In the genomic region with DNA sequence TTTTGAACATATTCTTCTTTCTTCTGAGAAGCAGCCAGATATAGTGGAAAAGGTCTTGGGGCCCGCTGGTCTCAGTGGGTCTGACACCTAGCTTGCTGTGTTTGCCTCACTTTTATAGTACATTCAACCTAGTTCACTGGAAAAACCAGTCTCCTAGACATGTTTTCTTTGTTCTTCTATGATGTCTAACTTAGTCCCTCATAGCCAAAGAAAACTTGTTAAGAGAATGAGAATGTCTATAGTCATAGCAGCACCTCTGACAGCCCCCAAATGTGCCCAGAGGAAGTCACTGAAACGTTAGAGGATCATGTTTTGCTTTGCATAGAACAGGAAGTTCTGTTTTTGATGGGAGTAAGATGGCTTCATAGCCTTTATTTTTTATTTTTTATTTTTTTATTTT, we compare ENCODE assay signal across 29 cellular contexts. TPM values are rescaled to one million over a fixed set of nuclear protein-coding genes. Genes with fewer than 3 reads are reported as not detected.
DNase-seq lines count a peak whose midpoint lies in the region; ATAC-seq and TF ChIP-seq lines count a peak whose summit lies in the region.
"Had no signal": no experiment of that assay in that cellular context is flagged by ENCODE, and none has a peak within 500 bp of the region (broad histone marks: within the 10 kb centered on the region; RNA-seq: fewer than 3 reads in every experiment).

No MANE protein-coding gene starts in this region.

- H3K9me3 ChIP-seq in ascending aorta, result no peaks in the 10 kb centered on the region
- H3K9me3 ChIP-seq: HAP-1, testis, uterus had no signal

- TF ChIP-seq CTCF in GM12865 (IDR thresholded peaks at IDR 0.05; ENCODE audit: insufficient read depth, low read depth, low read length, missing control alignments), result no peak
- no peak for TF ChIP-seq CTCF in ascending aorta (IDR thresholded peaks at IDR 0.05)

- no peak overlapping the region for H3K27ac ChIP-seq in ascending aorta
- H3K27ac ChIP-seq: HL-60, testis, uterus had no signal

- POLR2A ChIA-PET in activated naive CD8-positive, alpha-beta T cell treated with anti-CD3 and anti-CD28 coated beads, Interleukin-2, amount 10 ng/mL, durations not matched to agents 7 days and 5 days (lab: Charles Lee), result no interaction called here

- H3K9me3 Mint-ChIP-seq in activated CD4-positive, alpha-beta T cell treated with anti-CD3 and anti-CD28 coated beads, Interleukin-2, amount 10 ng/mL, durations not matched to agents 24 days and 14 days, result no peaks in the 10 kb centered on the region
- H3K9me3 Mint-ChIP-seq in activated naive CD8-positive, alpha-beta T cell treated with anti-CD3 and anti-CD28 coated beads, Interleukin-2, amount 10 ng/mL, durations not matched to agents 7 days and 5 days, result no peaks in the 10 kb centered on the region
- H3K9me3 Mint-ChIP-seq: CD8-positive, alpha-beta memory T cell; dendritic cell treated with granulocyte-macrophage colony-stimulating factor and Interleukin-4, amounts not matched to agents 40 ng/mL and 50 ng/mL, for 4 days; mesothelial cell of epicardium; naive thymus-derived CD8-positive, alpha-beta T cell; WTC11 had no signal

- H3K27ac Mint-ChIP-seq in activated CD4-positive, alpha-beta T cell treated with anti-CD3 and anti-CD28 coated beads, Interleukin-2, amount 10 ng/mL, durations not matched to agents 24 days and 14 days, result peak overlapping the region; percentile 65
- peak overlapping the region; percentile 60 for H3K27ac Mint-ChIP-seq in activated naive CD8-positive, alpha-beta T cell treated with anti-CD3 and anti-CD28 coated beads, Interleukin-2, amount 10 ng/mL, durations not matched to agents 7 days and 5 days
- H3K27ac Mint-ChIP-seq: CD8-positive, alpha-beta memory T cell; dendritic cell treated with granulocyte-macrophage colony-stimulating factor and Interleukin-4, amounts not matched to agents 40 ng/mL and 50 ng/mL, for 4 days; mesothelial cell of epicardium; WTC11 had no signal

- ATAC-seq in activated naive CD8-positive, alpha-beta T cell treated with anti-CD3 and anti-CD28 coated beads, Interleukin-2, amount 10 ng/mL, durations not matched to agents 7 days and 5 days (ENCODE audit: low read depth), result peak; percentile 60
- ATAC-seq: left ventricle myocardium superior; naive thymus-derived CD8-positive, alpha-beta T cell; SK-N-SH treated with all-trans-retinoic acid at 6 μM for 48 hours; WTC11 had no signal

- intact Hi-C loops in activated CD4-positive, alpha-beta T cell treated with anti-CD3 and anti-CD28 coated beads, Interleukin-2, amount 10 ng/mL, durations not matched to agents 24 days and 14 days (cut with micrococcal nuclease), result loop anchor here (2.0 kb wide), 1 partner anchor 37 kb away; no protein-coding TSS in a partner anchor
- intact Hi-C loops in ascending aorta (cut with DNase I), result no loop called here

- H3K4me1 Mint-ChIP-seq in activated CD4-positive, alpha-beta T cell treated with anti-CD3 and anti-CD28 coated beads, Interleukin-2, amount 10 ng/mL, durations not matched to agents 24 days and 14 days, result peaks cover 33% of the 10 kb centered on the region
- peaks cover 11% of the 10 kb centered on the region for H3K4me1 Mint-ChIP-seq in activated naive CD8-positive, alpha-beta T cell treated with anti-CD3 and anti-CD28 coated beads, Interleukin-2, amount 10 ng/mL, durations not matched to agents 7 days and 5 days
- H3K4me1 Mint-ChIP-seq: CD8-positive, alpha-beta memory T cell; mesothelial cell of epicardium had no signal

- no peaks in the 10 kb centered on the region for H3K36me3 ChIP-seq in ascending aorta
- H3K36me3 ChIP-seq: uterus had no signal

- DNase-seq in activated CD4-positive, alpha-beta T cell treated with anti-CD3 and anti-CD28 coated beads, Interleukin-2, amount 10 ng/mL, durations not matched to agents 24 days and 14 days, result no peak
- DNase-seq in activated CD4-positive, alpha-beta T cell treated with anti-CD3 and anti-CD28 coated beads for 48 hours, result no peak
- DNase-seq in GM12865 (ENCODE audit: low read depth), result peak; percentile 45
- peak; percentile 7 for DNase-seq in MV-4-11 (lab: John Stamatoyannopoulos, UW)
- DNase-seq in activated naive CD8-positive, alpha-beta T cell treated with anti-CD3 and anti-CD28 coated beads, Interleukin-2, amount 10 ng/mL, durations not matched to agents 7 days and 5 days, result no peak
- DNase-seq in dedifferentiated amniotic fluid mesenchymal stem cell (ENCODE audit: extremely low spot score), result no peak
- DNase-seq in ascending aorta (ENCODE audit: low spot score in 2 of 2), result no peak
- no peak for DNase-seq in SW480 (ENCODE audit: low spot score)
- DNase-seq: activated gamma-delta T cell treated with Interleukin-2 at 50 U/mL for 16 hours; AML-193; amygdala; CD8-positive, alpha-beta memory T cell; GDM1; left ventricle myocardium superior; naive thymus-derived CD8-positive, alpha-beta T cell; NCI-H1105 treated with DMSO at 0.1 percent for 48 hours; NCI-H2029; NCI-H226; NCI-H748 treated with DMSO at 0.1 percent for 48 hours; small intestine; stimulated activated CD4-positive, alpha-beta T cell treated with anti-CD3 and anti-CD28 coated beads, Interleukin-2, amount 100 ng/mL, for 24 hours; testis; uterus had no signal

- no peaks in the 10 kb centered on the region for H3K27me3 Mint-ChIP-seq in activated CD4-positive, alpha-beta T cell treated with anti-CD3 and anti-CD28 coated beads, Interleukin-2, amount 10 ng/mL, durations not matched to agents 24 days and 14 days
- no peaks in the 10 kb centered on the region for H3K27me3 Mint-ChIP-seq in activated naive CD8-positive, alpha-beta T cell treated with anti-CD3 and anti-CD28 coated beads, Interleukin-2, amount 10 ng/mL, durations not matched to agents 7 days and 5 days

- no peak overlapping the region for H3K4me3 Mint-ChIP-seq in activated CD4-positive, alpha-beta T cell treated with anti-CD3 and anti-CD28 coated beads, Interleukin-2, amount 10 ng/mL, durations not matched to agents 24 days and 14 days
- H3K4me3 Mint-ChIP-seq in activated naive CD8-positive, alpha-beta T cell treated with anti-CD3 and anti-CD28 coated beads, Interleukin-2, amount 10 ng/mL, durations not matched to agents 7 days and 5 days, result no peak overlapping the region
- H3K4me3 Mint-ChIP-seq: CD8-positive, alpha-beta memory T cell; dendritic cell treated with granulocyte-macrophage colony-stimulating factor and Interleukin-4, amounts not matched to agents 40 ng/mL and 50 ng/mL, for 4 days; mesothelial cell of epicardium; naive thymus-derived CD8-positive, alpha-beta T cell; WTC11 had no signal

- H3K4me1 ChIP-seq in ascending aorta, result no peaks in the 10 kb centered on the region
- H3K4me1 ChIP-seq: HAP-1, testis, uterus had no signal

- no peak overlapping the region for H3K4me3 ChIP-seq in GM12865 (ENCODE audit: low read depth, low read length)
- no peak overlapping the region for H3K4me3 ChIP-seq in ascending aorta
- H3K4me3 ChIP-seq: HAP-1, testis, uterus had no signal

- no peaks in the 10 kb centered on the region for H3K27me3 ChIP-seq in ascending aorta
- H3K27me3 ChIP-seq: testis, uterus had no signal

- H3K36me3 Mint-ChIP-seq in activated CD4-positive, alpha-beta T cell treated with anti-CD3 and anti-CD28 coated beads, Interleukin-2, amount 10 ng/mL, durations not matched to agents 24 days and 14 days (ENCODE audit: low read depth), result peaks cover 47% of the 10 kb centered on the region
- peaks cover 36% of the 10 kb centered on the region for H3K36me3 Mint-ChIP-seq in activated naive CD8-positive, alpha-beta T cell treated with anti-CD3 and anti-CD28 coated beads, Interleukin-2, amount 10 ng/mL, durations not matched to agents 7 days and 5 days
- H3K36me3 Mint-ChIP-seq: CD8-positive, alpha-beta memory T cell; mesothelial cell of epicardium; naive thymus-derived CD8-positive, alpha-beta T cell; WTC11 had no signal

RNA-seq across cellular contexts. Expression of a gene that starts 40.3 kb away (rescaled TPM):
- 14.0 and 16.4 TPM in 2 replicates for total RNA-seq in activated CD4-positive, alpha-beta T cell treated with anti-CD3 and anti-CD28 coated beads, Interleukin-2, amount 10 ng/mL, durations not matched to agents 24 days and 14 days
- 1 to 10 TPM; 7.5 to 8.0 TPM for total RNA-seq in activated naive CD8-positive, alpha-beta T cell treated with anti-CD3 and anti-CD28 coated beads, Interleukin-2, amount 10 ng/mL, durations not matched to agents 7 days and 5 days
- 2.7 TPM for total RNA-seq in ascending aorta

Comparison
In these comparisons a context has a peak if more than half of its experiments do, and no peak if none do; other contexts are left out.
1. DNase-seq: peak in GM12865 (single experiment) and MV-4-11 (single experiment); none in activated CD4-positive, alpha-beta T cell treated with anti-CD3 and anti-CD28 coated beads, Interleukin-2, amount 10 ng/mL, durations not matched to agents 24 days and 14 days (single experiment), activated CD4-positive, alpha-beta T cell treated with anti-CD3 and anti-CD28 coated beads for 48 hours (single experiment), activated naive CD8-positive, alpha-beta T cell treated with anti-CD3 and anti-CD28 coated beads, Interleukin-2, amount 10 ng/mL, durations not matched to agents 7 days and 5 days (single experiment), dedifferentiated amniotic fluid mesenchymal stem cell (single experiment), ascending aorta (0 of 2) and SW480 (single experiment).